19 cellular contexts compared by ENCODE assay signal in the genomic region with DNA sequence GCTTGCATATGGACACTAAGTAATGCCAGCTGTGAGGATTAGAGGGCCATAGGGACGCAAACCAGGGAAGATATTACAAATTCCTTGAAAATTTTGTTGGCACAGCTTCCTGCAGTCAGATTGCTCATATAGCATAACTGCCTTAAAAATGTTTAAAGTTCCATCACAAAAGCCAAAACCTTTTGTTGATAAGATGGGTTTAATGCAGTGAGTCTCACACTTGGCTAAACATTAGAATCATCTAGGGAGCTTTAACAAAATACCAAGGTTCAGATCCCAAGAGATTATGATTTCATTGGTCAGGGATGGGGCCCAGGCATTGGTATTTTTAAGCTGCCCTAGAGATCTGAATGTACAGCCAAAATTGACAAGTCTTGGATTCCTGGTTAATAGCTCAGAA.
"Had no signal": no experiment of that assay in that cellular context is flagged by ENCODE, and none has a peak within 500 bp of the region (broad histone marks: within the 10 kb centered on the region; RNA-seq: fewer than 3 reads in every experiment).

No MANE protein-coding gene starts in this region.

- H3K4me3 ChIP-seq: ascending aorta, colonic mucosa, heart left ventricle, left ventricle myocardium inferior, psoas muscle, sigmoid colon, uterus had no signal

- H3K9me3 ChIP-seq: ascending aorta, colonic mucosa, heart left ventricle, left ventricle myocardium inferior, psoas muscle, sigmoid colon, uterus had no signal

- DNase-seq: activated CD4-positive, alpha-beta T cell treated with anti-CD3 and anti-CD28 coated beads, Interleukin-2, amount 50 U/mL, for 4 hours; activated CD4-positive, CD25-positive, alpha-beta regulatory T cell; activated effector memory CD4-positive, alpha-beta T cell treated with Interleukin-2 at 50 U/mL for 16 hours; activated T-cell treated with anti-CD3 and anti-CD28 coated beads, Interleukin-2, amount 50 U/mL, for 24 hours; colonic mucosa; effector CD8-positive, alpha-beta T cell; foreskin keratinocyte; heart left ventricle; left ventricle myocardium inferior; mesenchymal stem cell; psoas muscle; sigmoid colon; stimulated activated CD4-positive, alpha-beta T cell treated with anti-CD3 and anti-CD28 coated beads, Interleukin-4, amount 100 ng/mL, for 4 hours; stimulated activated naive CD8-positive, alpha-beta T cell treated with anti-CD3 and anti-CD28 coated beads, Interleukin-15, amount 100 ng/mL, for 72 hours; T-helper 2 cell; uterus had no signal

- ATAC-seq: activated naive CD4-positive, alpha-beta T cell treated with anti-CD3 and anti-CD28 coated beads, Interleukin-2, amount 50 U/mL, for 72 hours; foreskin keratinocyte; heart left ventricle; natural killer cell treated with Interleukin-12 subunit alpha and Interleukin-12 subunit beta and Interleukin-15 and Interleukin-18, amount 100 ng/mL, for 72 hours; psoas muscle; stimulated activated naive CD8-positive, alpha-beta T cell treated with anti-CD3 and anti-CD28 coated beads, Interleukin-15, amount 100 ng/mL, for 72 hours had no signal

- H3K27me3 ChIP-seq: ascending aorta, colonic mucosa, foreskin keratinocyte, heart left ventricle, sigmoid colon, uterus had no signal

- H3K4me1 ChIP-seq: ascending aorta, colonic mucosa, foreskin keratinocyte, left ventricle myocardium inferior, psoas muscle, sigmoid colon, uterus had no signal

- H3K27ac ChIP-seq: ascending aorta, colonic mucosa, foreskin keratinocyte, heart left ventricle, left ventricle myocardium inferior, psoas muscle, sigmoid colon, uterus had no signal

- H3K36me3 ChIP-seq: ascending aorta, colonic mucosa, heart left ventricle, left ventricle myocardium inferior, sigmoid colon, uterus had no signal
